9 cellular contexts compared by ENCODE assay signal in genomic region chr6:130037207-130037811, GRCh38. TPM values are rescaled to one million over a fixed set of nuclear protein-coding genes. Genes with fewer than 3 reads are reported as not detected.
DNase-seq lines count a peak whose midpoint lies in the region; ATAC-seq and TF ChIP-seq lines count a peak whose summit lies in the region.
"Had no signal": no experiment of that assay in that cellular context is flagged by ENCODE, and none has a peak within 500 bp of the region (broad histone marks: within the 10 kb centered on the region; RNA-seq: fewer than 3 reads in every experiment).

No MANE protein-coding gene starts in this region.

- H3K4me3 Mint-ChIP-seq in CD4-positive, CD25-positive, alpha-beta regulatory T cell = no peak overlapping the region
- H3K4me3 Mint-ChIP-seq in activated naive CD8-positive, alpha-beta T cell treated with anti-CD3 and anti-CD28 coated beads, Interleukin-2, amount 50 U/mL, for 24 hours = no peak overlapping the region

- no peaks in the 10 kb centered on the region for H3K9me3 Mint-ChIP-seq in CD4-positive, CD25-positive, alpha-beta regulatory T cell
- no peaks in the 10 kb centered on the region for H3K9me3 Mint-ChIP-seq in activated naive CD8-positive, alpha-beta T cell treated with anti-CD3 and anti-CD28 coated beads, Interleukin-2, amount 50 U/mL, for 24 hours

- ATAC-seq in CD4-positive, CD25-positive, alpha-beta regulatory T cell (ENCODE audit: low read depth in 2 of 2) = peak; percentile 38 to 51
- peak; percentile 41 for ATAC-seq in HG02885 (IDR thresholded peaks at IDR 0.05; ENCODE audit: poor library complexity, unreplicated experiment)
- peak in 2 of 4 donors; percentile 38 to 48 for ATAC-seq in right lobe of liver
- no peak for ATAC-seq in activated naive CD8-positive, alpha-beta T cell treated with anti-CD3 and anti-CD28 coated beads, Interleukin-2, amount 50 U/mL, for 24 hours
- no peak for ATAC-seq in HG03442 (IDR thresholded peaks at IDR 0.05; ENCODE audit: unreplicated experiment)
- ATAC-seq: right cardiac atrium had no signal

- TF ChIP-seq POLR2A in adrenal gland (IDR thresholded peaks at IDR 0.05) = no peak
- TF ChIP-seq POLR2A in right lobe of liver (IDR thresholded peaks at IDR 0.05) = no peak

- no peaks in the 10 kb centered on the region for H3K27me3 ChIP-seq in CD4-positive, CD25-positive, alpha-beta regulatory T cell (ENCODE audit: control insufficient read depth, insufficient read depth, low read length)
- H3K27me3 ChIP-seq in adrenal gland (no peaks in the 10 kb centered on the region), right lobe of liver (no peaks in the 10 kb centered on the region)

- WGBS in adrenal gland, 4 donors = 50 to 85% (median 66%) methylated on average over 3 of the region's 3 CpGs
- WGBS in right lobe of liver (ENCODE audit: insufficient coverage, low coverage, low lambda C conversion rate, missing lambda C conversion rate) = 50% methylated on average over 3 of the region's 3 CpGs

- intact Hi-C loops in adrenal gland (cut with DNase I) (no loop called here), right lobe of liver (cut with DNase I) (no loop called here)

- H3K4me1 Mint-ChIP-seq in CD4-positive, CD25-positive, alpha-beta regulatory T cell = peaks cover 32 to 84% (median 57%) of the 10 kb centered on the region in 4 donors
- H3K4me1 Mint-ChIP-seq in activated naive CD8-positive, alpha-beta T cell treated with anti-CD3 and anti-CD28 coated beads, Interleukin-2, amount 50 U/mL, for 24 hours = peaks cover 65% of the 10 kb centered on the region

- no peak overlapping the region for H3K4me3 ChIP-seq in CD4-positive, CD25-positive, alpha-beta regulatory T cell (ENCODE audit: low read depth, low read length)
- H3K4me3 ChIP-seq in adrenal gland (no peak overlapping the region), right lobe of liver (no peak overlapping the region)

- no peak overlapping the region for H3K27ac ChIP-seq in CD4-positive, CD25-positive, alpha-beta regulatory T cell (ENCODE audit: insufficient read depth, low read length, poor library complexity, severe bottlenecking)
- H3K27ac ChIP-seq in adrenal gland (no peak overlapping the region), right lobe of liver (no peak overlapping the region)

- no peaks in the 10 kb centered on the region for H3K27me3 Mint-ChIP-seq in CD4-positive, CD25-positive, alpha-beta regulatory T cell
- no peaks in the 10 kb centered on the region for H3K27me3 Mint-ChIP-seq in activated naive CD8-positive, alpha-beta T cell treated with anti-CD3 and anti-CD28 coated beads, Interleukin-2, amount 50 U/mL, for 24 hours

- peak; percentile 13 to 58 (median 42) for TF ChIP-seq CTCF in adrenal gland (IDR thresholded peaks at IDR 0.05)
- TF ChIP-seq CTCF in right lobe of liver (IDR thresholded peaks at IDR 0.05) = peak; percentile 24 to 48 (median 46)

- H3K36me3 Mint-ChIP-seq in CD4-positive, CD25-positive, alpha-beta regulatory T cell = peaks cover 14% of the 10 kb centered on the region
- H3K36me3 Mint-ChIP-seq in activated naive CD8-positive, alpha-beta T cell treated with anti-CD3 and anti-CD28 coated beads, Interleukin-2, amount 50 U/mL, for 24 hours (ENCODE audit: low read depth) = peaks cover 15% of the 10 kb centered on the region

- H3K9me3 ChIP-seq in CD4-positive, CD25-positive, alpha-beta regulatory T cell (ENCODE audit: control insufficient read depth in 2 of 2, low read length in 2 of 2) = no peaks in the 10 kb centered on the region
- H3K9me3 ChIP-seq in adrenal gland (replicated peaks in 1 of 3) (no peaks in the 10 kb centered on the region), right lobe of liver (no peaks in the 10 kb centered on the region)

- peak in 2 of 3 donors; percentile 39 to 53 for DNase-seq in CD4-positive, CD25-positive, alpha-beta regulatory T cell
- DNase-seq in adrenal gland (no peak), right lobe of liver (no peak), Ammon's horn (ENCODE audit: low spot score) (no peak), NCI-H446 treated with DMSO at 0.1 percent for 48 hours (lab: John Stamatoyannopoulos, UW) (no peak)
- DNase-seq in activated naive CD8-positive, alpha-beta T cell treated with anti-CD3 and anti-CD28 coated beads, Interleukin-2, amount 50 U/mL, for 24 hours = no peak
- DNase-seq: right cardiac atrium had no signal

- no peak overlapping the region for H3K27ac Mint-ChIP-seq in CD4-positive, CD25-positive, alpha-beta regulatory T cell
- H3K27ac Mint-ChIP-seq in activated naive CD8-positive, alpha-beta T cell treated with anti-CD3 and anti-CD28 coated beads, Interleukin-2, amount 50 U/mL, for 24 hours = no peak overlapping the region

- peaks cover 41% of the 10 kb centered on the region for H3K4me1 ChIP-seq in CD4-positive, CD25-positive, alpha-beta regulatory T cell (ENCODE audit: control insufficient read depth, insufficient read depth, low read length, poor library complexity, severe bottlenecking)
- H3K4me1 ChIP-seq in adrenal gland (replicated peaks in 1 of 2) (peaks cover 25 to 30% of the 10 kb centered on the region in 2 donors), right lobe of liver (peaks cover 0 to 9% (median 0%) of the 10 kb centered on the region in 4 donors)

- H3K36me3 ChIP-seq in CD4-positive, CD25-positive, alpha-beta regulatory T cell (ENCODE audit: control insufficient read depth, insufficient read depth, low read length) = no peaks in the 10 kb centered on the region
- H3K36me3 ChIP-seq in adrenal gland (replicated peaks in 1 of 2) = no peaks in the 10 kb centered on the region
- H3K36me3 ChIP-seq in right lobe of liver = no peaks in the 10 kb centered on the region

RNA-seq across cellular contexts. Expression of gene L3MBTL3, which starts 18.9 kb away (rescaled TPM):
- 66.4 TPM for total RNA-seq in CD4-positive, CD25-positive, alpha-beta regulatory T cell
- polyA plus RNA-seq in CD4-positive, CD25-positive, alpha-beta regulatory T cell = 10 to 100 TPM in 1 of 4 donors, 1 to 10 TPM in 3; 5.2 to 10.7 (median 6.6) TPM
- 10 to 100 TPM; 13.8 to 32.5 (median 21.5) TPM for total RNA-seq in adrenal gland
- polyA plus RNA-seq in adrenal gland = 10 to 100 TPM in 2 of 3 donors, 1 to 10 TPM in 1; 7.2 to 15.7 (median 13.9) TPM
- 10 to 100 TPM in 1 of 6 experiments, 1 to 10 TPM in 5; 3.0 to 13.2 (median 7.2) TPM for total RNA-seq in right lobe of liver

Comparison
In these comparisons a context has a peak if more than half of its experiments do, and no peak if none do; other contexts are left out.
1. ATAC-seq: peak in CD4-positive, CD25-positive, alpha-beta regulatory T cell (2 of 2) and HG02885 (single experiment); none in activated naive CD8-positive, alpha-beta T cell treated with anti-CD3 and anti-CD28 coated beads, Interleukin-2, amount 50 U/mL, for 24 hours (single experiment) and HG03442 (single experiment).
2. DNase-seq: peak in CD4-positive, CD25-positive, alpha-beta regulatory T cell (2 of 3); none in adrenal gland (0 of 7), right lobe of liver (0 of 3), Ammon's horn (single experiment), NCI-H446 treated with DMSO at 0.1 percent for 48 hours (single experiment) and activated naive CD8-positive, alpha-beta T cell treated with anti-CD3 and anti-CD28 coated beads, Interleukin-2, amount 50 U/mL, for 24 hours (single experiment).